In genomic region chr2:113879457-113879856, GRCh38 we compare ENCODE assay signal across 19 cellular contexts.
"Had no signal": no experiment of that assay in that cellular context is flagged by ENCODE, and none has a peak within 500 bp of the region (broad histone marks: within the 10 kb centered on the region; RNA-seq: fewer than 3 reads in every experiment).

No MANE protein-coding gene starts in this region.

- H3K9me3 Mint-ChIP-seq: activated CD8-positive, alpha-beta T cell treated with anti-CD3 and anti-CD28 coated beads for 36 hours; activated naive CD8-positive, alpha-beta T cell treated with anti-CD3 and anti-CD28 coated beads, Interleukin-2, amount 10 ng/mL, durations not matched to agents 7 days and 5 days; activated T-helper 1 cell treated with anti-CD3 and anti-CD28 coated beads, Interleukin-12 subunit alpha, Interleukin-12 subunit beta, Interleukin-2, Interleukin-4 antibody, amounts not matched to agents 30 ng/mL and 10 ng/mL and 1 ng/mL, durations not matched to agents 14 hours and 24 hours and 36 hours; IgD-negative memory B cell had no signal

- H3K4me3 ChIP-seq: adrenal gland had no signal

- H3K36me3 ChIP-seq: adrenal gland had no signal

- ATAC-seq: activated CD4-positive, CD25-positive, alpha-beta regulatory T cell treated with anti-CD3 and anti-CD28 coated beads, Interleukin-2, amount 50 U/mL, for 24 hours; activated CD8-positive, alpha-beta T cell treated with anti-CD3 and anti-CD28 coated beads for 36 hours; PC-3 had no signal

- H3K4me3 Mint-ChIP-seq: activated CD8-positive, alpha-beta T cell treated with anti-CD3 and anti-CD28 coated beads for 36 hours; activated T-helper 1 cell treated with anti-CD3 and anti-CD28 coated beads, Interleukin-12 subunit alpha, Interleukin-12 subunit beta, Interleukin-2, Interleukin-4 antibody, amounts not matched to agents 30 ng/mL and 10 ng/mL and 1 ng/mL, durations not matched to agents 14 hours and 24 hours and 36 hours; IgD-negative memory B cell had no signal

- H3K27me3 Mint-ChIP-seq: activated CD8-positive, alpha-beta T cell treated with anti-CD3 and anti-CD28 coated beads for 36 hours; activated naive CD8-positive, alpha-beta T cell treated with anti-CD3 and anti-CD28 coated beads, Interleukin-2, amount 10 ng/mL, durations not matched to agents 7 days and 5 days; IgD-negative memory B cell had no signal

- H3K27ac Mint-ChIP-seq: activated CD8-positive, alpha-beta T cell treated with anti-CD3 and anti-CD28 coated beads for 36 hours had no signal

- H3K27me3 ChIP-seq: adrenal gland had no signal

- DNase-seq: activated CD4-positive, alpha-beta T cell treated with anti-CD3 and anti-CD28 coated beads for 4 hours; activated CD8-positive, alpha-beta memory T cell treated with anti-CD3 and anti-CD28 coated beads, Interleukin-2, amount 50 U/mL, for 4 hours; activated CD8-positive, alpha-beta T cell treated with anti-CD3 and anti-CD28 coated beads for 36 hours; activated effector memory CD4-positive, alpha-beta T cell treated with Interleukin-2 at 50 U/mL for 16 hours; activated naive CD4-positive, alpha-beta T cell; activated naive CD8-positive, alpha-beta T cell treated with anti-CD3 and anti-CD28 coated beads, Interleukin-2, amount 10 ng/mL, durations not matched to agents 7 days and 5 days; activated T-cell treated with anti-CD3 and anti-CD28 coated beads, Interleukin-2, amount 50 U/mL, for 1 hour; adrenal gland; anterior cingulate cortex; central memory CD4-positive, alpha-beta T cell; KG1; NCI-H1048; NCI-H1417; NCI-H510A treated with DMSO at 0.1 percent for 48 hours; PC-3; SHP77 treated with DMSO at 0.1 percent for 48 hours had no signal

- H3K4me1 ChIP-seq: adrenal gland had no signal

- H3K27ac ChIP-seq: adrenal gland had no signal

- H3K9me3 ChIP-seq: adrenal gland had no signal
